Comparison of ENCODE assay signal across 9 cellular contexts in genomic region chr5:95846554-95847260, GRCh38. TPM values are rescaled to one million over a fixed set of nuclear protein-coding genes. Genes with fewer than 3 reads are reported as not detected.
A peak's percentile ranks its signal among the peaks of the same experiment; 100 is the strongest.
DNase-seq lines count a peak whose midpoint lies in the region; ATAC-seq and TF ChIP-seq lines count a peak whose summit lies in the region.
"Had no signal": no experiment of that assay in that cellular context is flagged by ENCODE, and none has a peak within 500 bp of the region (broad histone marks: within the 10 kb centered on the region; RNA-seq: fewer than 3 reads in every experiment).

No MANE protein-coding gene starts in this region.

- TF ChIP-seq CTCF in fibroblast of pulmonary artery (IDR thresholded peaks at IDR 0.05; ENCODE audit: low read length, missing control alignments) = peak; percentile 99

- no peak overlapping the region for H3K27ac Mint-ChIP-seq in activated T-helper 2 cell treated with anti-CD3 and anti-CD28 coated beads, Interferon-gamma antibody, Interleukin-2, Interleukin-4, amounts not matched to agents 10 μg/mL and 5 μg/mL and 100 μg/mL, durations not matched to agents 14 hours and 24 hours and 36 hours
- H3K27ac Mint-ChIP-seq: dendritic cell treated with granulocyte-macrophage colony-stimulating factor and Interleukin-4, amounts not matched to agents 40 ng/mL and 50 ng/mL, for 4 days had no signal

- ATAC-seq in GM21423 (IDR thresholded peaks at IDR 0.05; ENCODE audit: unreplicated experiment) = peak; percentile 59
- ATAC-seq in GM19397 (IDR thresholded peaks at IDR 0.05; ENCODE audit: unreplicated experiment) = no peak

- H3K4me3 ChIP-seq in Jurkat, Clone E6-1 (ENCODE audit: low read length) = no peak overlapping the region
- H3K4me3 ChIP-seq in fibroblast of pulmonary artery (replicated peaks; ENCODE audit: low read depth, low read length) = no peak overlapping the region

- intact Hi-C loops in activated T-helper 2 cell treated with anti-CD3 and anti-CD28 coated beads, Interferon-gamma antibody, Interleukin-2, Interleukin-4, amounts not matched to agents 10 μg/mL and 5 μg/mL and 100 μg/mL, durations not matched to agents 14 hours and 24 hours and 36 hours (cut with micrococcal nuclease) = loop anchor here (1.0 to 5.0 kb wide), 4 partner anchors 65 to 879 kb away; no protein-coding TSS in a partner anchor

- no peaks in the 10 kb centered on the region for H3K36me3 Mint-ChIP-seq in activated T-helper 2 cell treated with anti-CD3 and anti-CD28 coated beads, Interferon-gamma antibody, Interleukin-2, Interleukin-4, amounts not matched to agents 10 μg/mL and 5 μg/mL and 100 μg/mL, durations not matched to agents 14 hours and 24 hours and 36 hours (ENCODE audit: low read depth)

- H3K9me3 Mint-ChIP-seq in activated T-helper 2 cell treated with anti-CD3 and anti-CD28 coated beads, Interferon-gamma antibody, Interleukin-2, Interleukin-4, amounts not matched to agents 10 μg/mL and 5 μg/mL and 100 μg/mL, durations not matched to agents 14 hours and 24 hours and 36 hours = no peaks in the 10 kb centered on the region
- H3K9me3 Mint-ChIP-seq: dendritic cell treated with granulocyte-macrophage colony-stimulating factor and Interleukin-4, amounts not matched to agents 40 ng/mL and 50 ng/mL, for 4 days had no signal

- H3K27me3 Mint-ChIP-seq in activated T-helper 2 cell treated with anti-CD3 and anti-CD28 coated beads, Interferon-gamma antibody, Interleukin-2, Interleukin-4, amounts not matched to agents 10 μg/mL and 5 μg/mL and 100 μg/mL, durations not matched to agents 14 hours and 24 hours and 36 hours (ENCODE audit: low read depth) = peaks cover 6% of the 10 kb centered on the region

- peaks cover 26% of the 10 kb centered on the region for H3K4me1 Mint-ChIP-seq in activated T-helper 2 cell treated with anti-CD3 and anti-CD28 coated beads, Interferon-gamma antibody, Interleukin-2, Interleukin-4, amounts not matched to agents 10 μg/mL and 5 μg/mL and 100 μg/mL, durations not matched to agents 14 hours and 24 hours and 36 hours (ENCODE audit: low read depth)

- no peak overlapping the region for H3K4me3 Mint-ChIP-seq in activated T-helper 2 cell treated with anti-CD3 and anti-CD28 coated beads, Interferon-gamma antibody, Interleukin-2, Interleukin-4, amounts not matched to agents 10 μg/mL and 5 μg/mL and 100 μg/mL, durations not matched to agents 14 hours and 24 hours and 36 hours (ENCODE audit: low read depth)
- H3K4me3 Mint-ChIP-seq: dendritic cell treated with granulocyte-macrophage colony-stimulating factor and Interleukin-4, amounts not matched to agents 40 ng/mL and 50 ng/mL, for 4 days had no signal

- peak; percentile 66 for DNase-seq in DMS53 treated with DMSO at 0.1 percent for 48 hours (lab: John Stamatoyannopoulos, UW; ENCODE audit: unreplicated experiment)
- DNase-seq in Jurkat, Clone E6-1 (ENCODE audit: low read depth, low spot score) = peak; percentile 56
- peak; percentile 55 to 60 for DNase-seq in SHP77 (lab: John Stamatoyannopoulos, UW)
- DNase-seq in activated T-helper 2 cell treated with anti-CD3 and anti-CD28 coated beads, Interferon-gamma antibody, Interleukin-2, Interleukin-4, amounts not matched to agents 10 μg/mL and 5 μg/mL and 100 μg/mL, durations not matched to agents 14 hours and 24 hours and 36 hours (ENCODE audit: low spot score) = peak; percentile 47
- DNase-seq in fibroblast of pulmonary artery (ENCODE audit: low read depth) = peak; percentile 89
- DNase-seq in nucleus accumbens (lab: John Stamatoyannopoulos, UW) = peak in 47 of 56 donors; percentile 13 to 86 (median 52)

RNA-seq across cellular contexts. Expression of gene GLRX, which starts 24.2 kb away (rescaled TPM):
- 152 TPM for polyA plus RNA-seq in Jurkat, Clone E6-1 (2012; ENCODE audit: insufficient read depth, insufficient read length)
- total RNA-seq in activated T-helper 2 cell treated with anti-CD3 and anti-CD28 coated beads, Interferon-gamma antibody, Interleukin-2, Interleukin-4, amounts not matched to agents 10 μg/mL and 5 μg/mL and 100 μg/mL, durations not matched to agents 14 hours and 24 hours and 36 hours = 14.9 and 18.5 TPM in 2 replicates
